1 cellular context compared by ENCODE assay signal in the genomic region with DNA sequence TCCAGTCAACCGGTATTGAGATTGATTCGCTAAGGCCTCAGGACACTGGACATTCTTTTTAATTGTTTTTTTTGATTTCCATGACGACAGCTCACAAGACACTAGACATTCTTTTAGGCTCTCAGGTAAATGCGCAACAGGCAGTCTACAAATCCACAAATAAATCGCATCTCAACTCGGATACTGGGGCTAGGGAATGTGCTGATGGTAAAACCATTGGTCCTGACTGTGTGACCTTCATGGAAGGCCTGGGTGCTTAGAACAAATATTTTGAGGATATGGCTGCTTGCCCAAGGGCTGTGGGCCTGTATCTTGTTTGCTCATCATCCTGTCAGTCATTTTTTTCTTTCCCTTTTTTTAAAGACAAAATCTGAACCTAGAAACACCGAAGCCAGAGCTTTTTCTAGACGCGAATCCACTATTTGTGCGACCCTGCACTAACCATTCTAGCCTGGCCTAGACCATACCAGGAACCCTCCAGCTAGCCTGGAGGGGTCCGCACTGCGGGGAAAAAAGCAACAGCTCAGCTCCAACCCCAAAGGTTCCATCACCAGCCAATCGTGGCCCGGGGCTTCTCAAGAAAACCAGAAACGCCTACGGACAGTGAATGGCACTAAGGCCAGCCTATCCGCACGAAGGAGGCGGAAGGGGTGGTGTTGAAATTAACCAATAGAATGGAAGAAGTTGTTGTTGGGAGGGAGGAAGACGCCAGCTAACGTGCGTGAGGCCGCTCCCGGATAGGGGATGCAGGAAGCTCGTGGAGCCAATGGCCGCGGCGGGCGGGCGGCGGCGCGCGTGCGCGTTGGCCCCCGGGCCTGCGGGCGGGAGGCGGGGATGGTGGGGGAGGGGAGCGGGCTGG.
TF ChIP-seq lines count a peak whose summit lies in the region.

No MANE protein-coding gene starts in this region.

TF ChIP-seq in IMR-90, 13 proteins besides CTCF, POLR2A, EP300 and RAD21 (continued from another document):
- TF ChIP-seq, protein P1, sequence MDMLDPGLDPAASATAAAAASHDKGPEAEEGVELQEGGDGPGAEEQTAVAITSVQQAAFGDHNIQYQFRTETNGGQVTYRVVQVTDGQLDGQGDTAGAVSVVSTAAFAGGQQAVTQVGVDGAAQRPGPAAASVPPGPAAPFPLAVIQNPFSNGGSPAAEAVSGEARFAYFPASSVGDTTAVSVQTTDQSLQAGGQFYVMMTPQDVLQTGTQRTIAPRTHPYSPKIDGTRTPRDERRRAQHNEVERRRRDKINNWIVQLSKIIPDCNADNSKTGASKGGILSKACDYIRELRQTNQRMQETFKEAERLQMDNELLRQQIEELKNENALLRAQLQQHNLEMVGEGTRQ (IDR thresholded peaks at IDR 0.05; ENCODE audit: low read depth, low read length): peak; percentile 25; the same call in 1 of the 2 replicates
